Comparison of ENCODE assay signal across 11 cellular contexts in genomic region chrX:153336128-153336894, GRCh38. TPM values are rescaled to one million over a fixed set of nuclear protein-coding genes. Genes with fewer than 3 reads are reported as not detected.
DNase-seq lines count a peak whose midpoint lies in the region; ATAC-seq and TF ChIP-seq lines count a peak whose summit lies in the region.
"Had no signal": no experiment of that assay in that cellular context is flagged by ENCODE, and none has a peak within 500 bp of the region (broad histone marks: within the 10 kb centered on the region; RNA-seq: fewer than 3 reads in every experiment).

No MANE protein-coding gene starts in this region.

- in situ Hi-C loops in transverse colon (cut with MboI; ENCODE audit: low pct_ligation_motif_present in 1 of 4, low pct_unique_long_range_greater_than_20kb in 1 of 4, low sequenced_read_pairs in 3 of 4) = no loop called here

- no peak for TF ChIP-seq POLR2A in transverse colon (IDR thresholded peaks at IDR 0.05)

- H3K36me3 ChIP-seq in transverse colon = no peaks in the 10 kb centered on the region

- H3K27me3 ChIP-seq in transverse colon = no peaks in the 10 kb centered on the region

- CTCF ChIA-PET in activated CD4-positive, alpha-beta T cell treated with anti-CD3 and anti-CD28 coated beads, Interleukin-2, amount 10 ng/mL, durations not matched to agents 7 days and 5 days (lab: Charles Lee) = no interaction called here

- TF ChIP-seq CTCF in GM20000 (IDR thresholded peaks at IDR 0.05; ENCODE audit: extremely low read depth, missing control alignments) (no peak), nephron progenitor cell (IDR thresholded peaks at IDR 0.05) (no peak), transverse colon (IDR thresholded peaks at IDR 0.05) (no peak)

- H3K4me1 ChIP-seq in transverse colon = peaks cover 0 to 9% (median 0%) of the 10 kb centered on the region in 4 donors

- H3K4me3 ChIP-seq in transverse colon = no peak overlapping the region

- peak overlapping the region; percentile 82 for H3K27ac Mint-ChIP-seq in activated CD4-positive, alpha-beta T cell treated with anti-CD3 and anti-CD28 coated beads, Interleukin-2, amount 10 ng/mL, durations not matched to agents 7 days and 5 days
- H3K27ac Mint-ChIP-seq in T-helper 17 cell (peak overlapping the region; percentile 63), nephron progenitor cell (no peak overlapping the region)

- H3K27me3 Mint-ChIP-seq in activated CD4-positive, alpha-beta T cell treated with anti-CD3 and anti-CD28 coated beads, Interleukin-2, amount 10 ng/mL, durations not matched to agents 7 days and 5 days = no peaks in the 10 kb centered on the region
- H3K27me3 Mint-ChIP-seq in T-helper 17 cell (no peaks in the 10 kb centered on the region), nephron progenitor cell (ENCODE audit: low read depth, poor library complexity) (peaks cover 16% of the 10 kb centered on the region)

- peaks cover 50% of the 10 kb centered on the region for H3K36me3 Mint-ChIP-seq in activated CD4-positive, alpha-beta T cell treated with anti-CD3 and anti-CD28 coated beads, Interleukin-2, amount 10 ng/mL, durations not matched to agents 7 days and 5 days (ENCODE audit: low read depth)
- peaks cover 5% of the 10 kb centered on the region for H3K36me3 Mint-ChIP-seq in T-helper 17 cell (ENCODE audit: low read depth)
- peaks cover 37% of the 10 kb centered on the region for H3K36me3 Mint-ChIP-seq in nephron progenitor cell (ENCODE audit: low read depth)

- no peak for TF ChIP-seq EP300 in transverse colon (IDR thresholded peaks at IDR 0.05; ENCODE audit: low read depth)

- peaks cover 2% of the 10 kb centered on the region for H3K9me3 Mint-ChIP-seq in activated CD4-positive, alpha-beta T cell treated with anti-CD3 and anti-CD28 coated beads, Interleukin-2, amount 10 ng/mL, durations not matched to agents 7 days and 5 days
- peaks cover 71% of the 10 kb centered on the region for H3K9me3 Mint-ChIP-seq in nephron progenitor cell

- no peaks in the 10 kb centered on the region for H3K9me3 ChIP-seq in T-helper 17 cell (ENCODE audit: control insufficient read depth, low read length, poor library complexity, severe bottlenecking)
- H3K9me3 ChIP-seq in transverse colon = no peaks in the 10 kb centered on the region

- intact Hi-C loops in transverse colon (cut with DNase I; ENCODE audit: low total_unique reads) = no loop called here

- peak overlapping the region; percentile 80 for H3K4me3 Mint-ChIP-seq in activated CD4-positive, alpha-beta T cell treated with anti-CD3 and anti-CD28 coated beads, Interleukin-2, amount 10 ng/mL, durations not matched to agents 7 days and 5 days
- H3K4me3 Mint-ChIP-seq in T-helper 17 cell (peak overlapping the region; percentile 84), nephron progenitor cell (peak overlapping the region; percentile 85)

- H3K4me1 Mint-ChIP-seq in activated CD4-positive, alpha-beta T cell treated with anti-CD3 and anti-CD28 coated beads, Interleukin-2, amount 10 ng/mL, durations not matched to agents 7 days and 5 days = peaks cover 66% of the 10 kb centered on the region
- H3K4me1 Mint-ChIP-seq in T-helper 17 cell (peaks cover 24% of the 10 kb centered on the region), nephron progenitor cell (peaks cover 22% of the 10 kb centered on the region)

- DNase-seq in activated CD4-positive, alpha-beta T cell treated with anti-CD3 and anti-CD28 coated beads, Interleukin-2, amount 10 ng/mL, durations not matched to agents 7 days and 5 days = no peak
- no peak for DNase-seq in activated CD4-positive, alpha-beta T cell treated with anti-CD3 and anti-CD28 coated beads, Interleukin-2, amount 50 U/mL, for 48 hours
- DNase-seq in GM20000 (ENCODE audit: low spot score) (peak; percentile 66), T-helper 17 cell (no peak), nephron progenitor cell (no peak), HUDEP-2 (lab: John Stamatoyannopoulos, UW; ENCODE audit: unreplicated experiment in 76 of 76) (no peak), transverse colon (no peak)
- DNase-seq: effector memory CD4-positive, alpha-beta T cell had no signal

- POLR2A ChIA-PET in activated CD4-positive, alpha-beta T cell treated with anti-CD3 and anti-CD28 coated beads, Interleukin-2, amount 10 ng/mL, durations not matched to agents 7 days and 5 days (lab: Charles Lee) = no interaction called here

- 70% methylated on average over 11 of the region's 11 CpGs; no CpG with 5 or more reads in 1 of the 2 donors for WGBS in transverse colon (ENCODE audit: low coverage in 1 of 2), 2 donors

- ATAC-seq in T-helper 17 cell (no peak), HG03108 (IDR thresholded peaks at IDR 0.05; ENCODE audit: unreplicated experiment) (no peak)
- ATAC-seq: Panc1 had no signal

- peak overlapping the region in 1 of 4 donors; percentile 6 for H3K27ac ChIP-seq in transverse colon
- H3K27ac ChIP-seq: parathyroid adenoma had no signal

RNA-seq across cellular contexts. Expression of gene ZNF275, which starts 2.4 kb away (rescaled TPM):
- 10 to 100 TPM; 17.4 to 20.2 TPM for total RNA-seq in activated CD4-positive, alpha-beta T cell treated with anti-CD3 and anti-CD28 coated beads, Interleukin-2, amount 10 ng/mL, durations not matched to agents 7 days and 5 days
- total RNA-seq in T-helper 17 cell = 10 to 100 TPM; 12.0 to 12.4 TPM
- 1 to 10 TPM; 5.6 to 8.8 (median 7.1) TPM for total RNA-seq in transverse colon

RNA-seq across cellular contexts. Expression of gene PNMA6F, which starts 14.7 kb away (rescaled TPM):
- not detected for total RNA-seq in activated CD4-positive, alpha-beta T cell treated with anti-CD3 and anti-CD28 coated beads, Interleukin-2, amount 10 ng/mL, durations not matched to agents 7 days and 5 days
- not detected for total RNA-seq in T-helper 17 cell
- total RNA-seq in transverse colon = not detected
